8 cellular contexts compared by ENCODE assay signal in the genomic region with DNA sequence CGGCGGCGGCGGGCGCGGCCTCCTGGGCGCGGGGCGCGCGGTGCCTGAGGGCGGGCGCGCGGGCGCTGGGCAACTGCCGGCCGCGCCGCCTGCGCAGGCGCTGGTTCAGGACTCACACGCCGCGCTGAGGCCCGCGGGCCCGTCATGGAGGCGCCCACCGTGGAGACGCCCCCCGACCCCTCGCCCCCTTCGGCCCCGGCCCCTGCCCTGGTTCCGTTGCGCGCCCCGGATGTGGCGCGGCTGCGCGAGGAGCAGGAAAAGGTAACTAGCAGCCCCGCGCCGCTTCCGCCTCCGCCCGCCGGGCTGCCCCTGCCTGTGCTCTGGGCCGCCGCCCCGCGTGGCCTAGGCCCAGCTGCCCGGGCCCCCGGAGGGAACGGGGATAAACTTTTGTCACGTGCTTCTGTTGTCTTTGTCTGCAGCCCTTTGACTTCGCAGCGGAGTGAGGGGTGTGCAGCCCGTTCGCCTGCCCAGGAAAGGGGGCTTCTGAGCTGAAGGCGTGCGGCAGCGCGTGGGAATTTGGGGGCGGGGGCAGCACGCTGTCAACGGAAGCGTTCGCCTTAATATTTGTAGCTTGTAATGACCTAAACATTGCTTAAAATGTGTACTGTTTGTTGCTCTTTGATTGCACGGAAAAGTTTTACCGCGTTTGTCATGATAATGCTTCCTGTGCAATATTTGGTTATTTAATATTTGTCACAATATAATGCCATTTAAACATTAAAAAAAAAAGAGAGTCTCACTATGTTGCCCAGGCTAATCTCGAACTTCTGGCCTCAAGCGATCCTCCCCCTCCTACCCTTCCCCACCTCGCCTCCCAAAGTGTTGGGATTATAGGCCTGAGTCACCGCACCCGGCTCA. TPM values are rescaled to one million over a fixed set of nuclear protein-coding genes. Genes with fewer than 3 reads are reported as not detected.
A peak's percentile ranks its signal among the peaks of the same experiment; 100 is the strongest.
DNase-seq lines count a peak whose midpoint lies in the region; ATAC-seq, FAIRE-seq and TF ChIP-seq lines count a peak whose summit lies in the region.

No MANE protein-coding gene starts in this region.

- H3K14ac ChIP-seq in H1 (ENCODE audit: insufficient read length), result no peak overlapping the region

- no peak overlapping the region for H2BK12ac ChIP-seq in H1 (ENCODE audit: low read depth, low read length)

- H4K8ac ChIP-seq in H1 (ENCODE audit: extremely low read depth, insufficient read depth, low read length), result no peak overlapping the region; the same call in none of the 2 replicates

- peaks cover 15 to 50% of the 10 kb centered on the region in 2 experiments for H3K79me2 ChIP-seq in H1 (ENCODE audit: control insufficient read depth in 1 of 2, insufficient read depth in 2 of 2, low read length in 2 of 2)

- peak overlapping the region; percentile 42 for H4K91ac ChIP-seq in H1 (replicated peaks; ENCODE audit: insufficient read length, low read length)

- no peak overlapping the region for H3K18ac ChIP-seq in H1 (ENCODE audit: extremely low read depth, low read length)

- peaks cover 0 to 6% of the 10 kb centered on the region in 2 experiments; a peak in 1 of 4 replicates for H3K9me3 ChIP-seq in H1 (ENCODE audit: insufficient read depth in 2 of 2, low read depth in 1 of 2, low read length in 1 of 2)
- no peaks in the 10 kb centered on the region for H3K9me3 ChIP-seq in mucosa of descending colon

- H2AK5ac ChIP-seq in H1 (ENCODE audit: low read depth, low read length), result no peak overlapping the region

- H4K5ac ChIP-seq in H1 (ENCODE audit: insufficient read length, low read depth, low read length), result peak overlapping the region; percentile 13

- peaks cover 0 to 6% of the 10 kb centered on the region in 2 experiments for H4K20me1 ChIP-seq in H1 (replicated peaks in 1 of 2; ENCODE audit: control insufficient read depth in 1 of 2, insufficient read depth in 2 of 2, low read length in 2 of 2)

- H3K4me2 ChIP-seq in H1 (ENCODE audit: insufficient read depth in 1 of 2, low read depth in 2 of 2, low read length in 2 of 2), result peak overlapping the region; percentile 54 to 72

- peaks cover 0 to 12% (median 9%) of the 10 kb centered on the region in 4 experiments; a peak in 3 of 7 replicates for H3K27me3 ChIP-seq in H1 (replicated peaks in 1 of 4; ENCODE audit: control insufficient read depth in 3 of 4, extremely low read depth in 1 of 4, insufficient read depth in 3 of 4, low read length in 3 of 4)

- TF ChIP-seq RAD21 in H1 (IDR thresholded peaks at IDR 0.05 in 1 of 2, conservative IDR thresholded peaks at IDR 0.05 in 1 of 2; ENCODE audit: low read depth in 2 of 2, low read length in 2 of 2), result no peak

- TF ChIP-seq POLR2A in GM18951 (IDR thresholded peaks at IDR 0.05; ENCODE audit: extremely low read depth, insufficient read depth, insufficient read length) (peak; percentile 14), H1 (IDR thresholded peaks at IDR 0.05; ENCODE audit: control extremely low read depth in 1 of 2, low read depth in 2 of 2, low read length in 2 of 2) (no peak)

- H3K23me2 ChIP-seq in H1 (ENCODE audit: low read depth, low read length), result peaks cover 2% of the 10 kb centered on the region; the same call in 1 of the 2 replicates

- H3K36me3 ChIP-seq in H1 (ENCODE audit: control insufficient read depth in 2 of 4, insufficient read depth in 4 of 4, low read length in 3 of 4) (no peaks in the 10 kb centered on the region), mucosa of descending colon (ENCODE audit: low read depth) (no peaks in the 10 kb centered on the region)

- no peak for TF ChIP-seq EP300 in H1 (IDR thresholded peaks at IDR 0.05; ENCODE audit: borderline replicate concordance in 1 of 2, low read depth in 2 of 2, low read length in 2 of 2)

- peak overlapping the region; percentile 5 for H3K4ac ChIP-seq in H1 (replicated peaks; ENCODE audit: insufficient read length, low read depth, low read length)

- peak overlapping the region; percentile 42; the same call in 1 of the 2 replicates for H2AFZ ChIP-seq in H1 (ENCODE audit: low read length)

- WGBS in H1 (ENCODE audit: extremely low coverage in 1 of 2, insufficient coverage in 1 of 2, insufficient read length in 1 of 2, insufficient replicate concordance in 2 of 2, low coverage in 1 of 2, low lambda C conversion rate in 2 of 2, missing lambda C conversion rate in 1 of 2), 2 experiments, result 5% methylated on average over 38 of the region's 79 CpGs; no CpG with 5 or more reads in 1 of the 2 experiments

- peak; percentile 70 for ATAC-seq in HG03139 (IDR thresholded peaks at IDR 0.05; ENCODE audit: unreplicated experiment)
- peak; percentile 87 for ATAC-seq in mucosa of descending colon

- H2BK15ac ChIP-seq in H1 (ENCODE audit: low read length), result no peak overlapping the region

- H3K4me1 ChIP-seq in H1 (replicated peaks in 1 of 4; ENCODE audit: control insufficient read depth in 3 of 4, insufficient read depth in 4 of 4, low read length in 3 of 4), result no peaks in the 10 kb centered on the region
- H3K4me1 ChIP-seq in mucosa of descending colon (ENCODE audit: low read depth), result peaks cover 15% of the 10 kb centered on the region

- peak overlapping the region; percentile 71; the same call in 1 of the 2 replicates for H2BK5ac ChIP-seq in H1 (ENCODE audit: low read depth, low read length)

- H2BK20ac ChIP-seq in H1 (ENCODE audit: low read length), result no peak overlapping the region

- CTCF ChIA-PET in AG04449 (lab: Yijun Ruan, JAX), result interaction anchor here (1.2 kb wide), 1 partner anchor 207 kb away, joined by 4 read pairs; no protein-coding TSS in a partner anchor
- CTCF ChIA-PET in H1 (lab: Charles Lee; ENCODE audit: partially characterized antibody), result interaction anchor here (2.2 kb wide), 1 partner anchor 46 kb away, joined by 6 read pairs; no protein-coding TSS in a partner anchor

- no peak for DNase-seq in AG04449 (ENCODE audit: low read depth, low spot score)
- DNase-seq in NCI-H82 (lab: John Stamatoyannopoulos, UW), result peak; percentile 76
- DNase-seq in activated CD8-positive, alpha-beta memory T cell treated with anti-CD3 and anti-CD28 coated beads for 24 hours, result peak; percentile 90
- peak in 1 of 2 experiments; percentile 75 for DNase-seq in H1 (ENCODE audit: low read depth in 1 of 2, low spot score in 2 of 2)
- peak; percentile 75 to 88 (median 84) for DNase-seq in mucosa of descending colon
- DNase-seq in stimulated activated CD8-positive, alpha-beta memory T cell treated with anti-CD3 and anti-CD28 coated beads, Interleukin-4, amount 100 ng/mL, for 4 hours (ENCODE audit: low read depth in 2 of 2, low spot score in 1 of 2), result peak; percentile 20 to 54

- in situ Hi-C loops in GM18951 (cut with MboI; ENCODE audit: low sequenced_read_pairs, unreplicated experiment), result no loop called here

- POLR2A ChIA-PET in AG04449 (lab: Yijun Ruan, JAX) (no interaction called here), H1 (lab: Charles Lee; ENCODE audit: partially characterized antibody) (interaction anchor here (0.6 to 1.4 kb wide), 5 partner anchors 13 to 91 kb away, joined by 3 read pairs; no protein-coding TSS in a partner anchor)

- H3K23ac ChIP-seq in H1 (ENCODE audit: insufficient read length), result no peak overlapping the region

- no peak for FAIRE-seq in H1 (lab: Jason Lieb, UNC)

- H3K27ac ChIP-seq in H1 (ENCODE audit: low read depth, low read length), result no peak overlapping the region

- intact Hi-C loops in mucosa of descending colon (cut with DNase I, micrococcal nuclease), result no loop called here

- TF ChIP-seq CTCF in AG04449 (IDR thresholded peaks at IDR 0.05; ENCODE audit: insufficient read depth, low read length, missing control alignments) (no peak), H1 (IDR thresholded peaks at IDR 0.05; ENCODE audit: control extremely low read depth in 1 of 3, insufficient read depth in 1 of 3, low read depth in 1 of 3, low read length in 3 of 3) (no peak), mucosa of descending colon (IDR thresholded peaks at IDR 0.05) (no peak)

- peak overlapping the region; percentile 52 for H3K56ac ChIP-seq in H1 (replicated peaks; ENCODE audit: insufficient read length, low read depth, low read length)

- H3K4me3 ChIP-seq in AG04449 (ENCODE audit: low read depth, low read length), result peak overlapping the region; percentile 95
- peak overlapping the region; percentile 57 to 94 (median 73) for H3K4me3 ChIP-seq in H1 (ENCODE audit: extremely low read depth in 1 of 4, insufficient read depth in 2 of 4, low read depth in 3 of 4, low read length in 4 of 4)
- H3K4me3 ChIP-seq in mucosa of descending colon, result peak overlapping the region; percentile 61

- H3K9ac ChIP-seq in H1 (replicated peaks in 1 of 4; ENCODE audit: extremely low read depth in 1 of 4, low read depth in 3 of 4, low read length in 3 of 4), result peak overlapping the region; percentile 42 to 62 (median 52); a peak in 6 of 7 replicates

- peaks cover 3% of the 10 kb centered on the region for H3K79me1 ChIP-seq in H1 (ENCODE audit: low read depth, low read length)

- no peak overlapping the region for H2BK120ac ChIP-seq in H1 (replicated peaks; ENCODE audit: low read depth, low read length)

TF ChIP-seq in H1, 55 proteins besides CTCF, POLR2A, EP300 and RAD21 (continues in another document):
- TF ChIP-seq CBX8 (IDR thresholded peaks at IDR 0.05; ENCODE audit: borderline replicate concordance, low read depth, low read length), result no peak
- TF ChIP-seq YY1 (IDR thresholded peaks at IDR 0.05; ENCODE audit: low read depth, low read length), result no peak
- no peak for TF ChIP-seq HDAC6 (IDR thresholded peaks at IDR 0.05; ENCODE audit: low read depth, low read length)
- peak; percentile 56 for TF ChIP-seq ASH2L (IDR thresholded peaks at IDR 0.05; ENCODE audit: low read length)
- TF ChIP-seq NRF1 (IDR thresholded peaks at IDR 0.05; ENCODE audit: low read depth, low read length), result no peak
- TF ChIP-seq PHF8 (conservative IDR thresholded peaks at IDR 0.05; ENCODE audit: low read depth, low read length), result peak; percentile 48
- TF ChIP-seq RXRA (IDR thresholded peaks at IDR 0.05; ENCODE audit: insufficient read depth, low read depth, low read length), result no peak
- no peak for TF ChIP-seq CHD1 (IDR thresholded peaks at IDR 0.05; ENCODE audit: low read depth, low read length)
- TF ChIP-seq RNF2 (IDR thresholded peaks at IDR 0.05; ENCODE audit: borderline replicate concordance, low read depth, low read length, missing control alignments, poor library complexity, severe bottlenecking), result no peak
- TF ChIP-seq SIRT6 (IDR thresholded peaks at IDR 0.05; ENCODE audit: low read length), result no peak
- no peak for TF ChIP-seq JUND (IDR thresholded peaks at IDR 0.05; ENCODE audit: low read length)

RNA-seq across cellular contexts. Expression of gene URI1, which starts 0.6 kb away (rescaled TPM):
- 59.3 and 64.3 TPM in 2 replicates for total RNA-seq in H1 (2021; fragmentation: NEBNext Ultra II Directional; extraction: Animal tissue kit (Norgen Biotek cat#: 25700))
- 15.4 and 27.7 TPM in 2 replicates for polyA plus RNA-seq in H1 (2011; rRNA removed)
- 43.2 TPM for polyA plus RNA-seq in H1 (2011; cell fraction: cytosol; rRNA removed)
- polyA plus RNA-seq in H1 (2011; cell fraction: nucleus; rRNA removed), result 13.8 TPM
- 35.6 to 48.9 TPM (median 37.9 TPM) in 4 replicates for polyA plus RNA-seq in H1 (2012, experiment 1 of 2)
- polyA plus RNA-seq in H1 (2012, experiment 2 of 2), result 11.4 TPM
- 46.8 TPM for polyA plus RNA-seq in H1 (2013, experiment 1 of 2)
- 45.1 TPM for polyA plus RNA-seq in H1 (2013, experiment 2 of 2)
- polyA minus RNA-seq in H1 (2011; rRNA and poly(A)+ RNA removed), result 46.6 and 74.6 TPM in 2 replicates
- polyA minus RNA-seq in H1 (2011; cell fraction: cytosol; rRNA and poly(A)+ RNA removed), result 24.0 TPM
- 83.1 TPM for polyA minus RNA-seq in H1 (2011; cell fraction: nucleus; rRNA and poly(A)+ RNA removed)
- total RNA-seq in mucosa of descending colon, result 10 to 100 TPM; 40.0 to 65.5 (median 43.4) TPM
